Comparison of ENCODE assay signal across 1 cellular context in genomic region chr1:156123356-156124196, GRCh38.
A peak's percentile ranks its signal among the peaks of the same experiment; 100 is the strongest.
TF ChIP-seq lines count a peak whose summit lies in the region.

No MANE protein-coding gene starts in this region.

TF ChIP-seq in HepG2, 621 proteins besides CTCF, POLR2A, EP300 and RAD21 (continues in another document):
- TF ChIP-seq ZNF12 (CRISPR knock-in tag; IDR thresholded peaks at IDR 0.05) (no peak), SMAD9 (CRISPR knock-in tag; IDR thresholded peaks at IDR 0.05) (no peak), ZNF747 (CRISPR knock-in tag; IDR thresholded peaks at IDR 0.05; ENCODE audit: borderline replicate concordance) (no peak), TCF7L2 (IDR thresholded peaks at IDR 0.05; ENCODE audit: low read depth, low read length) (no peak), ZNF333 (CRISPR knock-in tag; IDR thresholded peaks at IDR 0.05; ENCODE audit: borderline replicate concordance) (no peak), ZNF430 (CRISPR knock-in tag; IDR thresholded peaks at IDR 0.05) (peak; percentile 50; the same call in 1 of the 2 replicates), GFI1 (CRISPR knock-in tag; IDR thresholded peaks at IDR 0.05; ENCODE audit: borderline replicate concordance) (no peak), ZNF432 (CRISPR knock-in tag; IDR thresholded peaks at IDR 0.05; ENCODE audit: borderline replicate concordance) (no peak), TIGD3 (CRISPR knock-in tag; IDR thresholded peaks at IDR 0.05; ENCODE audit: borderline replicate concordance) (no peak), ZNF317 (CRISPR knock-in tag; IDR thresholded peaks at IDR 0.05) (0 out of 2 replicates have a peak, but pooled peaks have one; percentile 25), MAZ (IDR thresholded peaks at IDR 0.05; ENCODE audit: borderline replicate concordance, low read depth, low read length) (0 out of 2 replicates have a peak, but pooled peaks have one; percentile 24), MAZ (CRISPR knock-in tag; IDR thresholded peaks at IDR 0.05; ENCODE audit: low read depth) (peak; percentile 20; the same call in 1 of the 2 replicates), ZNF138 (CRISPR knock-in tag; IDR thresholded peaks at IDR 0.05; ENCODE audit: low read depth) (no peak), ZNF749 (CRISPR knock-in tag; IDR thresholded peaks at IDR 0.05; ENCODE audit: borderline replicate concordance) (no peak), KDM4B (CRISPR knock-in tag; IDR thresholded peaks at IDR 0.05) (no peak), ZNF230 (CRISPR knock-in tag; IDR thresholded peaks at IDR 0.05) (no peak), THAP8 (CRISPR knock-in tag; IDR thresholded peaks at IDR 0.05; ENCODE audit: borderline replicate concordance) (peak; percentile 62; the same call in 1 of the 2 replicates), ZFP1 (CRISPR knock-in tag; IDR thresholded peaks at IDR 0.05) (no peak), RCOR2 (CRISPR knock-in tag; IDR thresholded peaks at IDR 0.05) (0 out of 2 replicates have a peak, but pooled peaks have one; percentile 48), CHD4 (IDR thresholded peaks at IDR 0.05; ENCODE audit: borderline replicate concordance, low read length) (no peak), NFKBIZ (CRISPR knock-in tag; IDR thresholded peaks at IDR 0.05) (no peak), CHD2 (IDR thresholded peaks at IDR 0.05; ENCODE audit: low read depth, low read length) (no peak), ZMYM3 (CRISPR knock-in tag; IDR thresholded peaks at IDR 0.05) (peak; percentile 42; the same call in 1 of the 2 replicates)
- TF ChIP-seq, protein P1, sequence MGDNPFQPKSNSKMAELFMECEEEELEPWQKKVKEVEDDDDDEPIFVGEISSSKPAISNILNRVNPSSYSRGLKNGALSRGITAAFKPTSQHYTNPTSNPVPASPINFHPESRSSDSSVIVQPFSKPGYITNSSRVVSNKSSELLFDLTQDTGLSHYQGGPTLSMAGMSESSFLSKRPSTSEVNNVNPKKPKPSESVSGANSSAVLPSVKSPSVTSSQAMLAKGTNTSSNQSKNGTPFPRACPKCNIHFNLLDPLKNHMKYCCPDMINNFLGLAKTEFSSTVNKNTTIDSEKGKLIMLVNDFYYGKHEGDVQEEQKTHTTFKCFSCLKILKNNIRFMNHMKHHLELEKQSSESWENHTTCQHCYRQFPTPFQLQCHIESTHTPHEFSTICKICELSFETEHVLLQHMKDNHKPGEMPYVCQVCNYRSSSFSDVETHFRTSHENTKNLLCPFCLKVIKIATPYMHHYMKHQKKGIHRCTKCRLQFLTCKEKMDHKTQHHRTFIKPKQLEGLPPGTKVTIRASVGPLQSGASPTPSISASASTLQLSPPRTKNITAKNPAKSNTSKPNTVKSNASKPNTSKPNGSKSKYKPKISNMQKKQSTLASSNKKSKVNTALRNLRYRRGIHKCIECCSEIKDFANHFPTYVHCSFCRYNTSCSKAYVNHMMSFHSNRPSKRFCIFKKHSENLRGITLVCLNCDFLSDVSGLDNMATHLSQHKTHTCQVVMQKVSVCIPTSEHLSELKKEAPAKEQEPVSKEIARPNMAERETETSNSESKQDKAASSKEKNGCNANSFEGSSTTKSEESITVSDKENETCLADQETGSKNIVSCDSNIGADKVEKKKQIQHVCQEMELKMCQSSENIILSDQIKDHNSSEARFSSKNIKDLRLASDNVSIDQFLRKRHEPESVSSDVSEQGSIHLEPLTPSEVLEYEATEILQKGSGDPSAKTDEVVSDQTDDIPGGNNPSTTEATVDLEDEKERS (CRISPR knock-in tag; IDR thresholded peaks at IDR 0.05): no peak
- TF ChIP-seq, protein P2, sequence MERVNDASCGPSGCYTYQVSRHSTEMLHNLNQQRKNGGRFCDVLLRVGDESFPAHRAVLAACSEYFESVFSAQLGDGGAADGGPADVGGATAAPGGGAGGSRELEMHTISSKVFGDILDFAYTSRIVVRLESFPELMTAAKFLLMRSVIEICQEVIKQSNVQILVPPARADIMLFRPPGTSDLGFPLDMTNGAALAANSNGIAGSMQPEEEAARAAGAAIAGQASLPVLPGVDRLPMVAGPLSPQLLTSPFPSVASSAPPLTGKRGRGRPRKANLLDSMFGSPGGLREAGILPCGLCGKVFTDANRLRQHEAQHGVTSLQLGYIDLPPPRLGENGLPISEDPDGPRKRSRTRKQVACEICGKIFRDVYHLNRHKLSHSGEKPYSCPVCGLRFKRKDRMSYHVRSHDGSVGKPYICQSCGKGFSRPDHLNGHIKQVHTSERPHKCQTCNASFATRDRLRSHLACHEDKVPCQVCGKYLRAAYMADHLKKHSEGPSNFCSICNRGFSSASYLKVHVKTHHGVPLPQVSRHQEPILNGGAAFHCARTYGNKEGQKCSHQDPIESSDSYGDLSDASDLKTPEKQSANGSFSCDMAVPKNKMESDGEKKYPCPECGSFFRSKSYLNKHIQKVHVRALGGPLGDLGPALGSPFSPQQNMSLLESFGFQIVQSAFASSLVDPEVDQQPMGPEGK (CRISPR knock-in tag; IDR thresholded peaks at IDR 0.05): peak; percentile 89
- TF ChIP-seq, protein P3, sequence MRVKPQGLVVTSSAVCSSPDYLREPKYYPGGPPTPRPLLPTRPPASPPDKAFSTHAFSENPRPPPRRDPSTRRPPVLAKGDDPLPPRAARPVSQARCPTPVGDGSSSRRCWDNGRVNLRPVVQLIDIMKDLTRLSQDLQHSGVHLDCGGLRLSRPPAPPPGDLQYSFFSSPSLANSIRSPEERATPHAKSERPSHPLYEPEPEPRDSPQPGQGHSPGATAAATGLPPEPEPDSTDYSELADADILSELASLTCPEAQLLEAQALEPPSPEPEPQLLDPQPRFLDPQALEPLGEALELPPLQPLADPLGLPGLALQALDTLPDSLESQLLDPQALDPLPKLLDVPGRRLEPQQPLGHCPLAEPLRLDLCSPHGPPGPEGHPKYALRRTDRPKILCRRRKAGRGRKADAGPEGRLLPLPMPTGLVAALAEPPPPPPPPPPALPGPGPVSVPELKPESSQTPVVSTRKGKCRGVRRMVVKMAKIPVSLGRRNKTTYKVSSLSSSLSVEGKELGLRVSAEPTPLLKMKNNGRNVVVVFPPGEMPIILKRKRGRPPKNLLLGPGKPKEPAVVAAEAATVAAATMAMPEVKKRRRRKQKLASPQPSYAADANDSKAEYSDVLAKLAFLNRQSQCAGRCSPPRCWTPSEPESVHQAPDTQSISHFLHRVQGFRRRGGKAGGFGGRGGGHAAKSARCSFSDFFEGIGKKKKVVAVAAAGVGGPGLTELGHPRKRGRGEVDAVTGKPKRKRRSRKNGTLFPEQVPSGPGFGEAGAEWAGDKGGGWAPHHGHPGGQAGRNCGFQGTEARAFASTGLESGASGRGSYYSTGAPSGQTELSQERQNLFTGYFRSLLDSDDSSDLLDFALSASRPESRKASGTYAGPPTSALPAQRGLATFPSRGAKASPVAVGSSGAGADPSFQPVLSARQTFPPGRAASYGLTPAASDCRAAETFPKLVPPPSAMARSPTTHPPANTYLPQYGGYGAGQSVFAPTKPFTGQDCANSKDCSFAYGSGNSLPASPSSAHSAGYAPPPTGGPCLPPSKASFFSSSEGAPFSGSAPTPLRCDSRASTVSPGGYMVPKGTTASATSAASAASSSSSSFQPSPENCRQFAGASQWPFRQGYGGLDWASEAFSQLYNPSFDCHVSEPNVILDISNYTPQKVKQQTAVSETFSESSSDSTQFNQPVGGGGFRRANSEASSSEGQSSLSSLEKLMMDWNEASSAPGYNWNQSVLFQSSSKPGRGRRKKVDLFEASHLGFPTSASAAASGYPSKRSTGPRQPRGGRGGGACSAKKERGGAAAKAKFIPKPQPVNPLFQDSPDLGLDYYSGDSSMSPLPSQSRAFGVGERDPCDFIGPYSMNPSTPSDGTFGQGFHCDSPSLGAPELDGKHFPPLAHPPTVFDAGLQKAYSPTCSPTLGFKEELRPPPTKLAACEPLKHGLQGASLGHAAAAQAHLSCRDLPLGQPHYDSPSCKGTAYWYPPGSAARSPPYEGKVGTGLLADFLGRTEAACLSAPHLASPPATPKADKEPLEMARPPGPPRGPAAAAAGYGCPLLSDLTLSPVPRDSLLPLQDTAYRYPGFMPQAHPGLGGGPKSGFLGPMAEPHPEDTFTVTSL (CRISPR knock-in tag; IDR thresholded peaks at IDR 0.05; ENCODE audit: borderline replicate concordance): peak; percentile 33; the same call in 1 of the 2 replicates
- TF ChIP-seq, protein P4, sequence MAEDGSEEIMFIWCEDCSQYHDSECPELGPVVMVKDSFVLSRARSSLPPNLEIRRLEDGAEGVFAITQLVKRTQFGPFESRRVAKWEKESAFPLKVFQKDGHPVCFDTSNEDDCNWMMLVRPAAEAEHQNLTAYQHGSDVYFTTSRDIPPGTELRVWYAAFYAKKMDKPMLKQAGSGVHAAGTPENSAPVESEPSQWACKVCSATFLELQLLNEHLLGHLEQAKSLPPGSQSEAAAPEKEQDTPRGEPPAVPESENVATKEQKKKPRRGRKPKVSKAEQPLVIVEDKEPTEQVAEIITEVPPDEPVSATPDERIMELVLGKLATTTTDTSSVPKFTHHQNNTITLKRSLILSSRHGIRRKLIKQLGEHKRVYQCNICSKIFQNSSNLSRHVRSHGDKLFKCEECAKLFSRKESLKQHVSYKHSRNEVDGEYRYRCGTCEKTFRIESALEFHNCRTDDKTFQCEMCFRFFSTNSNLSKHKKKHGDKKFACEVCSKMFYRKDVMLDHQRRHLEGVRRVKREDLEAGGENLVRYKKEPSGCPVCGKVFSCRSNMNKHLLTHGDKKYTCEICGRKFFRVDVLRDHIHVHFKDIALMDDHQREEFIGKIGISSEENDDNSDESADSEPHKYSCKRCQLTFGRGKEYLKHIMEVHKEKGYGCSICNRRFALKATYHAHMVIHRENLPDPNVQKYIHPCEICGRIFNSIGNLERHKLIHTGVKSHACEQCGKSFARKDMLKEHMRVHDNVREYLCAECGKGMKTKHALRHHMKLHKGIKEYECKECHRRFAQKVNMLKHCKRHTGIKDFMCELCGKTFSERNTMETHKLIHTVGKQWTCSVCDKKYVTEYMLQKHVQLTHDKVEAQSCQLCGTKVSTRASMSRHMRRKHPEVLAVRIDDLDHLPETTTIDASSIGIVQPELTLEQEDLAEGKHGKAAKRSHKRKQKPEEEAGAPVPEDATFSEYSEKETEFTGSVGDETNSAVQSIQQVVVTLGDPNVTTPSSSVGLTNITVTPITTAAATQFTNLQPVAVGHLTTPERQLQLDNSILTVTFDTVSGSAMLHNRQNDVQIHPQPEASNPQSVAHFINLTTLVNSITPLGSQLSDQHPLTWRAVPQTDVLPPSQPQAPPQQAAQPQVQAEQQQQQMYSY (CRISPR knock-in tag; IDR thresholded peaks at IDR 0.05): peak; percentile 51; the same call in 1 of the 2 replicates
- TF ChIP-seq, protein P5, sequence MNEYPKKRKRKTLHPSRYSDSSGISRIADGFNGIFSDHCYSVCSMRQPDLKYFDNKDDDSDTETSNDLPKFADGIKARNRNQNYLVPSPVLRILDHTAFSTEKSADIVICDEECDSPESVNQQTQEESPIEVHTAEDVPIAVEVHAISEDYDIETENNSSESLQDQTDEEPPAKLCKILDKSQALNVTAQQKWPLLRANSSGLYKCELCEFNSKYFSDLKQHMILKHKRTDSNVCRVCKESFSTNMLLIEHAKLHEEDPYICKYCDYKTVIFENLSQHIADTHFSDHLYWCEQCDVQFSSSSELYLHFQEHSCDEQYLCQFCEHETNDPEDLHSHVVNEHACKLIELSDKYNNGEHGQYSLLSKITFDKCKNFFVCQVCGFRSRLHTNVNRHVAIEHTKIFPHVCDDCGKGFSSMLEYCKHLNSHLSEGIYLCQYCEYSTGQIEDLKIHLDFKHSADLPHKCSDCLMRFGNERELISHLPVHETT (CRISPR knock-in tag; conservative IDR thresholded peaks at IDR 0.05): no peak
- TF ChIP-seq, protein P6, sequence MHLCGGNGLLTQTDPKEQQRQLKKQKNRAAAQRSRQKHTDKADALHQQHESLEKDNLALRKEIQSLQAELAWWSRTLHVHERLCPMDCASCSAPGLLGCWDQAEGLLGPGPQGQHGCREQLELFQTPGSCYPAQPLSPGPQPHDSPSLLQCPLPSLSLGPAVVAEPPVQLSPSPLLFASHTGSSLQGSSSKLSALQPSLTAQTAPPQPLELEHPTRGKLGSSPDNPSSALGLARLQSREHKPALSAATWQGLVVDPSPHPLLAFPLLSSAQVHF (CRISPR knock-in tag; IDR thresholded peaks at IDR 0.05): no peak
- TF ChIP-seq, protein P7, sequence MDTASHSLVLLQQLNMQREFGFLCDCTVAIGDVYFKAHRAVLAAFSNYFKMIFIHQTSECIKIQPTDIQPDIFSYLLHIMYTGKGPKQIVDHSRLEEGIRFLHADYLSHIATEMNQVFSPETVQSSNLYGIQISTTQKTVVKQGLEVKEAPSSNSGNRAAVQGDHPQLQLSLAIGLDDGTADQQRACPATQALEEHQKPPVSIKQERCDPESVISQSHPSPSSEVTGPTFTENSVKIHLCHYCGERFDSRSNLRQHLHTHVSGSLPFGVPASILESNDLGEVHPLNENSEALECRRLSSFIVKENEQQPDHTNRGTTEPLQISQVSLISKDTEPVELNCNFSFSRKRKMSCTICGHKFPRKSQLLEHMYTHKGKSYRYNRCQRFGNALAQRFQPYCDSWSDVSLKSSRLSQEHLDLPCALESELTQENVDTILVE (CRISPR knock-in tag; IDR thresholded peaks at IDR 0.05): no peak
